Comparison of ENCODE assay signal across 14 cellular contexts in genomic region chr2:197109326-197109725, GRCh38.
"Had no signal": no experiment of that assay in that cellular context is flagged by ENCODE, and none has a peak within 500 bp of the region (broad histone marks: within the 10 kb centered on the region; RNA-seq: fewer than 3 reads in every experiment).

No MANE protein-coding gene starts in this region.

- FAIRE-seq: TTC549 had no signal

- H3K27ac ChIP-seq: epithelial cell of prostate had no signal

- DNase-seq: activated CD4-positive, alpha-beta T cell treated with anti-CD3 and anti-CD28 coated beads for 4 hours; activated CD8-positive, alpha-beta memory T cell treated with anti-CD3 and anti-CD28 coated beads, Interleukin-2, amount 50 U/mL, for 4 hours; activated CD8-positive, alpha-beta T cell treated with anti-CD3 and anti-CD28 coated beads, Interleukin-2, amount 10 ng/mL, durations not matched to agents 7 days and 5 days; activated effector memory CD4-positive, alpha-beta T cell treated with anti-CD3 and anti-CD28 coated beads, Interleukin-2, amount 50 U/mL, for 16 hours; activated T-cell treated with anti-CD3 and anti-CD28 coated beads, Interleukin-2, amount 50 U/mL, for 48 hours; naive B cell; spleen; SW 1271 had no signal

- H3K27me3 ChIP-seq: sigmoid colon, spleen, testis had no signal

- ATAC-seq: activated CD8-positive, alpha-beta T cell treated with anti-CD3 and anti-CD28 coated beads, Interleukin-2, amount 10 ng/mL, durations not matched to agents 7 days and 5 days; WTC11 had no signal

- H3K9me3 ChIP-seq: sigmoid colon, spleen, testis had no signal

- H3K4me3 ChIP-seq: lung, sigmoid colon, spleen, testis had no signal
